In the genomic region with DNA sequence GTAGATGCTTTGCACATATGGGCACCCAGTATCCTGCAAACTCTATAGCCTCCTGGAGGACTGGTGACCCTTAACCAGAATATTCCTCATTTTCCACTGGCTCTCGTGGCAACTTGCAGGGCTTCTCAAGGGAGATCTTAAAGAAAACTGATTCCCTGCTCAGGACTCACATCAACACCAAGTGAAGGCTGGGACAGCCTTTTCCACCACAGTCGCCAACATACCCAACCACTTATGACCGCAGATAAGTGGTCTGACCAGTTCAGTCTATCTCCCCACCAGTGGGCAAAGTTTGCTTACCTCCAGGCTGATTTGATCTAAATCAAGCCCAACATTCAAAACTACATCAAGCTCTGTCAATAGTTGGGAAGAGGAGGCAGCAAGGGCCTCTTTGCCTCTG, we compare ENCODE assay signal across 32 cellular contexts.
"Had no signal": no experiment of that assay in that cellular context is flagged by ENCODE, and none has a peak within 500 bp of the region (broad histone marks: within the 10 kb centered on the region; RNA-seq: fewer than 3 reads in every experiment).

No MANE protein-coding gene starts in this region.

- H3K4me3 Mint-ChIP-seq: activated B cell treated with CpG ODN at 0.5 μM for 24 hours; activated CD8-positive, alpha-beta T cell treated with anti-CD3 and anti-CD28 coated beads for 36 hours; activated naive CD8-positive, alpha-beta T cell treated with anti-CD3 and anti-CD28 coated beads for 36 hours; activated T-cell treated with anti-CD3 and anti-CD28 coated beads, Interleukin-2, amount 50 U/mL, for 72 hours; activated T-helper 17 cell treated with anti-CD3 and anti-CD28 coated beads, Interleukin-2, amount 50 U/mL, for 72 hours; central memory CD8-positive, alpha-beta T cell had no signal

- H3K36me3 ChIP-seq: cardiac muscle cell had no signal

- DNase-seq: activated B cell treated with CpG ODN at 0.5 μM for 24 hours; activated CD4-positive, alpha-beta T cell treated with anti-CD3 and anti-CD28 coated beads for 4 hours; activated CD4-positive, alpha-beta T cell treated with anti-CD3 and anti-CD28 coated beads, Interleukin-2, amount 50 U/mL, for 4 hours; activated CD4-positive, CD25-positive, alpha-beta regulatory T cell treated with anti-CD3 and anti-CD28 coated beads, Interleukin-2, amount 50 U/mL, for 72 hours; activated CD8-positive, alpha-beta T cell treated with anti-CD3 and anti-CD28 coated beads for 36 hours; activated effector memory CD4-positive, alpha-beta T cell treated with anti-CD3 and anti-CD28 coated beads, Interleukin-2, amount 50 U/mL, for 16 hours; activated naive CD4-positive, alpha-beta T cell; activated naive CD4-positive, alpha-beta T cell treated with anti-CD3 and anti-CD28 coated beads, Interleukin-2, amount 50 U/mL, for 16 hours; activated naive CD8-positive, alpha-beta T cell treated with anti-CD3 and anti-CD28 coated beads for 36 hours; activated T-cell treated with anti-CD3 and anti-CD28 coated beads, Interleukin-2, amount 50 U/mL, for 1 hour; activated T-cell treated with anti-CD3 and anti-CD28 coated beads, Interleukin-2, amount 50 U/mL, for 72 hours; amniotic stem cell; aorta; NCI-H1092 treated with DMSO at 0.1 percent for 48 hours; NCI-H1417; NCI-H146; NCI-H187; NCI-H2081 treated with DMSO at 0.1 percent for 48 hours; NCI-H2171; NCI-H524; NCI-H69; NK-92 treated with Interleukin-12 subunit alpha and Interleukin-12 subunit beta, amount 100 ng/mL, for 24 hours; Right ventricle myocardium superior; SW 1271; T-helper 1 cell; T-helper 2 cell; T-helper 9 cell had no signal

- H3K4me3 ChIP-seq: cardiac muscle cell, K562 had no signal

- H3K36me3 Mint-ChIP-seq: activated naive CD8-positive, alpha-beta T cell treated with anti-CD3 and anti-CD28 coated beads for 36 hours had no signal

- H3K27ac Mint-ChIP-seq: activated B cell treated with CpG ODN at 0.5 μM for 24 hours; activated CD8-positive, alpha-beta T cell treated with anti-CD3 and anti-CD28 coated beads for 36 hours; activated naive CD8-positive, alpha-beta T cell treated with anti-CD3 and anti-CD28 coated beads for 36 hours; activated T-cell treated with anti-CD3 and anti-CD28 coated beads, Interleukin-2, amount 50 U/mL, for 72 hours; activated T-helper 17 cell treated with anti-CD3 and anti-CD28 coated beads, Interleukin-2, amount 50 U/mL, for 72 hours had no signal

- H3K27me3 Mint-ChIP-seq: activated CD8-positive, alpha-beta T cell treated with anti-CD3 and anti-CD28 coated beads for 36 hours; activated naive CD8-positive, alpha-beta T cell treated with anti-CD3 and anti-CD28 coated beads for 36 hours; activated T-helper 17 cell treated with anti-CD3 and anti-CD28 coated beads, Interleukin-2, amount 50 U/mL, for 72 hours; central memory CD8-positive, alpha-beta T cell had no signal

- H3K9me3 Mint-ChIP-seq: activated B cell treated with CpG ODN at 0.5 μM for 24 hours; central memory CD8-positive, alpha-beta T cell had no signal

- H3K27ac ChIP-seq: cardiac muscle cell, VCaP had no signal

- ATAC-seq: activated CD8-positive, alpha-beta T cell treated with anti-CD3 and anti-CD28 coated beads for 36 hours; activated T-cell treated with anti-CD3 and anti-CD28 coated beads, Interleukin-2, amount 50 U/mL, for 72 hours; activated T-helper 17 cell treated with anti-CD3 and anti-CD28 coated beads, Interleukin-2, amount 50 U/mL, for 72 hours; K562 had no signal
